Comparison of ENCODE assay signal across 12 cellular contexts in the genomic region with DNA sequence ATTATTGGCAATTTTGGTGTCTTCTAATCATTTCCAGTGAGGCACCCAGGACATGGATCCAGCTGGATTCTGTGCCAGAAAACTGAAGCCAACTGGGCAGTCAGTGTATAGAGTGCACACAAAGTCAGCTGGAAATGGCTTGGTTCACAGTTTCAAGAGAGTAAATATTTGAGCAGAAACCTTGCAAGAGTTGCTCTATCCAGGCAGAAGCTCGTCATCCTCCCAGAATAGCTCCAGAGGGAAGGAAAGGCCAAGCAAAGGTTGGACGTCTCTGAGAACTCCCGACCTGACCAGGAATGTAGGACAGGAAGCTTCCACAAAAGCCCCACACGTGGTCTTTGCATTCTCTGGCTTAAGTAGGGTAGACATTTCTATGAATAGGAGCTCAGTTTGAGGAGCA.
DNase-seq lines count a peak whose midpoint lies in the region; ATAC-seq and TF ChIP-seq lines count a peak whose summit lies in the region.
"Had no signal": no experiment of that assay in that cellular context is flagged by ENCODE, and none has a peak within 500 bp of the region (broad histone marks: within the 10 kb centered on the region; RNA-seq: fewer than 3 reads in every experiment).

No MANE protein-coding gene starts in this region.

- no peak for ATAC-seq in natural killer cell treated with Interleukin-12 subunit alpha and Interleukin-12 subunit beta and Interleukin-15 and Interleukin-18, amount 100 ng/mL, for 72 hours
- ATAC-seq: natural killer cell, WTC11 had no signal

- CTCF ChIA-PET in AG04450 (lab: Charles Lee) = no interaction called here
- CTCF ChIA-PET in Calu3 (lab: Charles Lee) = no interaction called here

- H4K20me1 ChIP-seq in osteoblast (ENCODE audit: insufficient read depth, low read length) = peaks cover 34% of the 10 kb centered on the region

- BruUV-seq in Calu3 (replicated peaks; lab: Mats Ljungman, UMichigan) = no TSS peak

- intact Hi-C loops in adrenal gland (cut with DNase I) (no loop called here), Calu3 (cut with micrococcal nuclease; ENCODE audit: unreplicated experiment) (no loop called here)

- H3K27me3 Mint-ChIP-seq in Calu3 (ENCODE audit: unreplicated experiment) = no peaks in the 10 kb centered on the region
- H3K27me3 Mint-ChIP-seq in natural killer cell treated with Interleukin-12 subunit alpha and Interleukin-12 subunit beta and Interleukin-15 and Interleukin-18, amount 100 ng/mL, for 72 hours = no peaks in the 10 kb centered on the region

- H3K4me2 ChIP-seq in osteoblast (ENCODE audit: insufficient read depth, low read length) = no peak overlapping the region

- no peaks in the 10 kb centered on the region for H3K36me3 Mint-ChIP-seq in Calu3 (ENCODE audit: insufficient read depth, unreplicated experiment)
- H3K36me3 Mint-ChIP-seq in natural killer cell treated with Interleukin-12 subunit alpha and Interleukin-12 subunit beta and Interleukin-15 and Interleukin-18, amount 100 ng/mL, for 72 hours = no peaks in the 10 kb centered on the region
- H3K36me3 Mint-ChIP-seq: activated naive CD8-positive, alpha-beta T cell; natural killer cell; WTC11 had no signal

- DNase-seq in AG04450 (ENCODE audit: low read depth, low spot score) = peak; percentile 23
- peak in 4 of 7 donors; percentile 23 to 71 (median 37) for DNase-seq in adrenal gland
- peak; percentile 68 for DNase-seq in fibroblast of villous mesenchyme (ENCODE audit: low read depth)
- peak; percentile 94 for DNase-seq in osteoblast (ENCODE audit: insufficient read length, low spot score, missing footprints)
- no peak for DNase-seq in putamen (ENCODE audit: low spot score)
- DNase-seq in Calu3 = no peak
- DNase-seq in natural killer cell treated with Interleukin-12 subunit alpha and Interleukin-12 subunit beta and Interleukin-15 and Interleukin-18, amount 100 ng/mL, for 72 hours (ENCODE audit: low spot score) = no peak
- no peak for DNase-seq in stimulated activated CD4-positive, alpha-beta T cell treated with anti-CD3 and anti-CD28 coated beads, Interleukin-1b, Interleukin-23, amount 100 ng/mL, for 48 hours
- DNase-seq: natural killer cell, thyroid gland had no signal

- H3K9me3 ChIP-seq in AG04450 (ENCODE audit: control insufficient read depth, insufficient read depth, low read length) (no peaks in the 10 kb centered on the region; the same call in 1 of the 2 replicates), adrenal gland (replicated peaks in 1 of 3) (no peaks in the 10 kb centered on the region), osteoblast (ENCODE audit: low read depth, low read length) (no peaks in the 10 kb centered on the region)
- H3K9me3 ChIP-seq: thyroid gland had no signal

- POLR2A ChIA-PET in AG04450 (lab: Yijun Ruan, JAX) = interaction anchor here (1.1 kb wide), 2 partner anchors 8 to 64 kb away, joined by 3 read pairs; no protein-coding TSS in a partner anchor

- H3K79me2 ChIP-seq in osteoblast (ENCODE audit: insufficient read depth, low read length) = no peaks in the 10 kb centered on the region

- H2AFZ ChIP-seq in osteoblast (ENCODE audit: low read length) = no peak overlapping the region

- no peaks in the 10 kb centered on the region for H3K4me1 Mint-ChIP-seq in Calu3 (ENCODE audit: low read depth, unreplicated experiment)
- no peaks in the 10 kb centered on the region for H3K4me1 Mint-ChIP-seq in natural killer cell treated with Interleukin-12 subunit alpha and Interleukin-12 subunit beta and Interleukin-15 and Interleukin-18, amount 100 ng/mL, for 72 hours (ENCODE audit: low read depth in 2 of 2)
- H3K4me1 Mint-ChIP-seq: natural killer cell had no signal

- no peak for TF ChIP-seq CTCF in AG04450 (IDR thresholded peaks at IDR 0.05; ENCODE audit: low read depth, low read length)
- TF ChIP-seq CTCF in adrenal gland (IDR thresholded peaks at IDR 0.05) = no peak
- no peak for TF ChIP-seq CTCF in fibroblast of villous mesenchyme (IDR thresholded peaks at IDR 0.05; ENCODE audit: insufficient read depth, low read depth, low read length)
- no peak for TF ChIP-seq CTCF in osteoblast (IDR thresholded peaks at IDR 0.05; ENCODE audit: extremely low read depth, low read depth, low read length)
- no peak for TF ChIP-seq CTCF in Calu3 (IDR thresholded peaks at IDR 0.05; ENCODE audit: unreplicated experiment)

- no peaks in the 10 kb centered on the region for H3K9me3 Mint-ChIP-seq in Calu3 (ENCODE audit: low read depth, unreplicated experiment)
- H3K9me3 Mint-ChIP-seq in natural killer cell treated with Interleukin-12 subunit alpha and Interleukin-12 subunit beta and Interleukin-15 and Interleukin-18, amount 100 ng/mL, for 72 hours = no peaks in the 10 kb centered on the region
- H3K9me3 Mint-ChIP-seq: natural killer cell, WTC11 had no signal

- 45 to 63% (median 50%) methylated on average over 4 of the region's 4 CpGs for WGBS in adrenal gland, 4 donors

- H3K4me3 ChIP-seq in AG04450 (ENCODE audit: low read depth, low read length) (no peak overlapping the region), adrenal gland (no peak overlapping the region), fibroblast of villous mesenchyme (ENCODE audit: low read depth, low read length) (no peak overlapping the region), osteoblast (ENCODE audit: insufficient read depth, low read length) (no peak overlapping the region)
- H3K4me3 ChIP-seq: thyroid gland had no signal

- no peak overlapping the region for H3K4me3 Mint-ChIP-seq in Calu3 (ENCODE audit: low read depth, unreplicated experiment)
- no peak overlapping the region for H3K4me3 Mint-ChIP-seq in natural killer cell treated with Interleukin-12 subunit alpha and Interleukin-12 subunit beta and Interleukin-15 and Interleukin-18, amount 100 ng/mL, for 72 hours
- H3K4me3 Mint-ChIP-seq: activated naive CD8-positive, alpha-beta T cell; natural killer cell; WTC11 had no signal

- H3K27ac Mint-ChIP-seq in Calu3 (ENCODE audit: unreplicated experiment) = no peak overlapping the region
- H3K27ac Mint-ChIP-seq in natural killer cell treated with Interleukin-12 subunit alpha and Interleukin-12 subunit beta and Interleukin-15 and Interleukin-18, amount 100 ng/mL, for 72 hours = no peak overlapping the region
- H3K27ac Mint-ChIP-seq: activated naive CD8-positive, alpha-beta T cell; natural killer cell had no signal

- H3K27me3 ChIP-seq in AG04450 (ENCODE audit: control insufficient read depth, insufficient read depth, low read length) = no peaks in the 10 kb centered on the region
- H3K27me3 ChIP-seq in adrenal gland = no peaks in the 10 kb centered on the region
- no peaks in the 10 kb centered on the region for H3K27me3 ChIP-seq in osteoblast (ENCODE audit: insufficient read depth, low read length)
- H3K27me3 ChIP-seq: thyroid gland had no signal

- H3K4me1 ChIP-seq in adrenal gland (replicated peaks in 1 of 2) (no peaks in the 10 kb centered on the region), osteoblast (ENCODE audit: insufficient read depth, low read length) (peaks cover 26% of the 10 kb centered on the region)
- H3K4me1 ChIP-seq: thyroid gland had no signal

- no peak for TF ChIP-seq POLR2A in adrenal gland (IDR thresholded peaks at IDR 0.05)

- H3K27ac ChIP-seq in AG04450 (ENCODE audit: low read depth, low read length) (peak overlapping the region; percentile 42), adrenal gland (peak overlapping the region in 1 of 5 donors; percentile 68), osteoblast (ENCODE audit: low read depth, low read length) (peak overlapping the region; percentile 29)
- H3K27ac ChIP-seq: thyroid gland had no signal

- H3K36me3 ChIP-seq in adrenal gland (replicated peaks in 1 of 2) (peaks cover 0 to 13% of the 10 kb centered on the region in 2 donors), osteoblast (ENCODE audit: insufficient read depth, low read length) (peaks cover 92% of the 10 kb centered on the region)
- H3K36me3 ChIP-seq: thyroid gland had no signal

Comparison
In these comparisons a context has a peak if more than half of its experiments do, and no peak if none do; other contexts are left out.
1. DNase-seq: peak in AG04450 (single experiment), adrenal gland (4 of 7), fibroblast of villous mesenchyme (single experiment) and osteoblast (single experiment); none in putamen (single experiment), Calu3 (single experiment), natural killer cell treated with Interleukin-12 subunit alpha and Interleukin-12 subunit beta and Interleukin-15 and Interleukin-18, amount 100 ng/mL, for 72 hours (single experiment) and stimulated activated CD4-positive, alpha-beta T cell treated with anti-CD3 and anti-CD28 coated beads, Interleukin-1b, Interleukin-23, amount 100 ng/mL, for 48 hours (single experiment).